ENCODE assay signal across 9 cellular contexts in the genomic region with DNA sequence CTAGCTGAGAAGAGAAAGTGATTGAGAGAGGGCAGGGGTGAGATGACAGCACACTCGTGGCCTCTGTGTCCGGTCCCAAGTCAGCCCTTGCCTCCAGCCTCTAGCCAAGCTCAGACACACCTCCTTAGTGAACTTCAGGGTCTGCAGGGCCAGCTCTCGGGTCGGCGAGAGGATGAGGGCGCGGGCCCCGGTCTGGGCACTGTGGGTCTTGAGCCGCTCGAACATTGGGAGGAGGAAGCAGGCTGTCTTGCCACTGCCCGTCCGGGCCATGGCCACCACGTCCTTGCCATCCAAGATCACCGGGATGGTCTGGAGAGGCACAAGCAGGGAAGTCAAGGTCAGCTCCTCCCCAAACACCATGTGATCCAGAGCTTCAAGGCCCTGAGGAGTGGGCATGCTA. TPM values are rescaled to one million over a fixed set of nuclear protein-coding genes. Genes with fewer than 3 reads are reported as not detected.
"Had no signal": no experiment of that assay in that cellular context is flagged by ENCODE, and none has a peak within 500 bp of the region (broad histone marks: within the 10 kb centered on the region; RNA-seq: fewer than 3 reads in every experiment).

No MANE protein-coding gene starts in this region.

- H3K4me2 ChIP-seq: GM23338 had no signal

- H3K4me3 Mint-ChIP-seq: GM23338, H9 had no signal

- H3K4me3 ChIP-seq: GM23338 had no signal

- DNase-seq: H9, HCEC 1CT had no signal

- H3K27me3 Mint-ChIP-seq: IgD-negative memory B cell had no signal

- H3K27ac Mint-ChIP-seq: GM23338, H9 had no signal

- H3K9me3 Mint-ChIP-seq: GM23338, H9 had no signal

- H3K4me1 Mint-ChIP-seq: GM23338, H9 had no signal

- H3K27ac ChIP-seq: HL-60 had no signal

- ATAC-seq: GM23338, HepG2 had no signal

- FAIRE-seq: H1, H54, HepG2 had no signal

- H2AFZ ChIP-seq: GM23338 had no signal

RNA-seq across cellular contexts. Expression of gene CFAP73, which starts 29.5 kb away (rescaled TPM):
- total RNA-seq: H9, HepG2, HT1080 had no signal
- polyA plus RNA-seq: HepG2, IgD-negative memory B cell had no signal

RNA-seq across cellular contexts. Expression of gene RASAL1, which starts 43.5 kb away (rescaled TPM):
- total RNA-seq: HepG2, HT1080 had no signal
- polyA plus RNA-seq: HepG2, IgD-negative memory B cell had no signal
